Comparison of ENCODE assay signal across 18 cellular contexts in genomic region chrY:7718626-7719025, GRCh38.
"Had no signal": no experiment of that assay in that cellular context is flagged by ENCODE, and none has a peak within 500 bp of the region (broad histone marks: within the 10 kb centered on the region; RNA-seq: fewer than 3 reads in every experiment).

No MANE protein-coding gene starts in this region.

- H3K4me1 ChIP-seq: right atrium auricular region had no signal

- H3K27me3 ChIP-seq: cardiac muscle cell, right atrium auricular region had no signal

- ATAC-seq: activated CD8-positive, alpha-beta T cell treated with anti-CD3 and anti-CD28 coated beads for 36 hours; left lobe of liver; mucosa of descending colon; naive thymus-derived CD8-positive, alpha-beta T cell; stimulated activated naive B cell treated with anti-CD40 and anti-IgM and Interleukin-4, amounts not matched to agents 10 μg/mL and 1 μg/mL and 100 μg/mL, for 72 hours had no signal

- H3K27ac ChIP-seq: cardiac muscle cell, right atrium auricular region had no signal

- H3K36me3 ChIP-seq: cardiac muscle cell, right atrium auricular region had no signal

- H3K27me3 Mint-ChIP-seq: activated CD8-positive, alpha-beta T cell treated with anti-CD3 and anti-CD28 coated beads for 36 hours; activated naive CD8-positive, alpha-beta T cell treated with anti-CD3 and anti-CD28 coated beads, Interleukin-2, amount 10 ng/mL, durations not matched to agents 7 days and 5 days; stimulated activated naive B cell treated with anti-CD40 and anti-IgM and Interleukin-4, amounts not matched to agents 10 μg/mL and 1 μg/mL and 100 μg/mL, for 72 hours; type B pancreatic cell had no signal

- DNase-seq: activated CD8-positive, alpha-beta memory T cell treated with anti-CD3 and anti-CD28 coated beads, Interleukin-2, amount 50 U/mL, for 48 hours; activated CD8-positive, alpha-beta T cell treated with anti-CD3 and anti-CD28 coated beads for 36 hours; activated naive CD8-positive, alpha-beta T cell treated with anti-CD3 and anti-CD28 coated beads, Interleukin-2, amount 10 ng/mL, durations not matched to agents 7 days and 5 days; aorta; glutamatergic neuron; immature natural killer cell; mucosa of descending colon; naive thymus-derived CD8-positive, alpha-beta T cell; posterior cingulate gyrus; stimulated activated CD4-positive, alpha-beta T cell treated with anti-CD3 and anti-CD28 coated beads, Interleukin-1b, Interleukin-23, amount 100 ng/mL, for 48 hours; stimulated activated naive B cell treated with anti-CD40 and anti-IgM and Interleukin-4, amounts not matched to agents 10 μg/mL and 1 μg/mL and 100 μg/mL, for 72 hours; substantia nigra; T-helper 9 cell had no signal

- H3K36me3 Mint-ChIP-seq: activated naive CD8-positive, alpha-beta T cell treated with anti-CD3 and anti-CD28 coated beads, Interleukin-2, amount 10 ng/mL, durations not matched to agents 7 days and 5 days; immature natural killer cell; naive thymus-derived CD8-positive, alpha-beta T cell; stimulated activated naive B cell treated with anti-CD40 and anti-IgM and Interleukin-4, amounts not matched to agents 10 μg/mL and 1 μg/mL and 100 μg/mL, for 72 hours; type B pancreatic cell had no signal

- H3K9me3 Mint-ChIP-seq: activated CD8-positive, alpha-beta T cell treated with anti-CD3 and anti-CD28 coated beads for 36 hours; activated naive CD8-positive, alpha-beta T cell treated with anti-CD3 and anti-CD28 coated beads, Interleukin-2, amount 10 ng/mL, durations not matched to agents 7 days and 5 days; immature natural killer cell; naive thymus-derived CD8-positive, alpha-beta T cell; stimulated activated naive B cell treated with anti-CD40 and anti-IgM and Interleukin-4, amounts not matched to agents 10 μg/mL and 1 μg/mL and 100 μg/mL, for 72 hours; type B pancreatic cell had no signal

- H3K9me3 ChIP-seq: mucosa of descending colon, right atrium auricular region had no signal

- H3K4me3 ChIP-seq: cardiac muscle cell, mucosa of descending colon, right atrium auricular region had no signal

- H3K4me1 Mint-ChIP-seq: activated naive CD8-positive, alpha-beta T cell treated with anti-CD3 and anti-CD28 coated beads, Interleukin-2, amount 10 ng/mL, durations not matched to agents 7 days and 5 days; immature natural killer cell had no signal

- H3K4me3 Mint-ChIP-seq: activated CD8-positive, alpha-beta T cell treated with anti-CD3 and anti-CD28 coated beads for 36 hours; activated naive CD8-positive, alpha-beta T cell treated with anti-CD3 and anti-CD28 coated beads, Interleukin-2, amount 10 ng/mL, durations not matched to agents 7 days and 5 days; immature natural killer cell; naive thymus-derived CD8-positive, alpha-beta T cell; stimulated activated naive B cell treated with anti-CD40 and anti-IgM and Interleukin-4, amounts not matched to agents 10 μg/mL and 1 μg/mL and 100 μg/mL, for 72 hours; type B pancreatic cell had no signal

- FAIRE-seq: colon had no signal

- H3K27ac Mint-ChIP-seq: activated CD8-positive, alpha-beta T cell treated with anti-CD3 and anti-CD28 coated beads for 36 hours; activated naive CD8-positive, alpha-beta T cell treated with anti-CD3 and anti-CD28 coated beads, Interleukin-2, amount 10 ng/mL, durations not matched to agents 7 days and 5 days; immature natural killer cell; naive thymus-derived CD8-positive, alpha-beta T cell; stimulated activated naive B cell treated with anti-CD40 and anti-IgM and Interleukin-4, amounts not matched to agents 10 μg/mL and 1 μg/mL and 100 μg/mL, for 72 hours; type B pancreatic cell had no signal
